2 cellular contexts compared by ENCODE assay signal in the genomic region with DNA sequence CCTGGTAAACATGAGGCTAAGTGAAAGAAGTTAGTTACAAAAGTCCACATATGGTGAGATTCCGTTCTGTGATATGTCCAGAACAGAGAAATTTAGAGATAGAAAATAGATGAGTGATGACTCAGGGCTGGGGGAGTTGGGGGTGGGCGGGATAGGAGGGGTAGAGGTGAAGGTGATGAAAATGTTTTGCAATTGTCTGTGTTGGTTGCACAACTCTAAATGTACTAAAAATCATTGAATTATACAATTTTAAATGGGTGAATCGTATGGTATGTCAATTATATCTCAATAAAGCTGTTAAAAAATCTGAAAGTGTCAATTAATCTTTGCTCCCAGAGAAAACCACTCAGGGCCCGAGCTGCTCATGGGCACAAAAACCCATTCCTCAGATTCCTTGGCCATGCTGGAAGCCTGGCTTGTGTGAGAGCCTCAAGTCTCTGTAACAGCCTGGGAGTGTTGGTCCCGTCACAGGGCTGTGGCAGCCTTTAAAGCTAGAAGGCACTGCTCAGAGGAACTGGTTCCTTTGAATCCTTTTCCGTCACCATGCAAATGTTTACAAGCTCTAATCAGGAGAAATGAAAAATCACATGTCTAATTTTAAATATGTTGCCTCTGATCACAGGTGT.
TF ChIP-seq lines count a peak whose summit lies in the region.

No MANE protein-coding gene starts in this region.

TF ChIP-seq in SK-N-SH treated with all-trans-retinoic acid at 6 μM for 48 hours, 23 proteins besides CTCF, POLR2A, EP300 and RAD21 (continued from another document):
- no peak for TF ChIP-seq ARNTL (CRISPR knock-in tag; IDR thresholded peaks at IDR 0.05; ENCODE audit: borderline replicate concordance, low read depth)
- TF ChIP-seq PPARA (CRISPR knock-in tag; IDR thresholded peaks at IDR 0.05; ENCODE audit: borderline replicate concordance), result no peak

TF ChIP-seq in SK-N-SH, 30 proteins besides CTCF, POLR2A, EP300 and RAD21 (continued from another document):
- TF ChIP-seq MAX (IDR thresholded peaks at IDR 0.05; ENCODE audit: low read depth), result no peak
- TF ChIP-seq, protein P1, sequence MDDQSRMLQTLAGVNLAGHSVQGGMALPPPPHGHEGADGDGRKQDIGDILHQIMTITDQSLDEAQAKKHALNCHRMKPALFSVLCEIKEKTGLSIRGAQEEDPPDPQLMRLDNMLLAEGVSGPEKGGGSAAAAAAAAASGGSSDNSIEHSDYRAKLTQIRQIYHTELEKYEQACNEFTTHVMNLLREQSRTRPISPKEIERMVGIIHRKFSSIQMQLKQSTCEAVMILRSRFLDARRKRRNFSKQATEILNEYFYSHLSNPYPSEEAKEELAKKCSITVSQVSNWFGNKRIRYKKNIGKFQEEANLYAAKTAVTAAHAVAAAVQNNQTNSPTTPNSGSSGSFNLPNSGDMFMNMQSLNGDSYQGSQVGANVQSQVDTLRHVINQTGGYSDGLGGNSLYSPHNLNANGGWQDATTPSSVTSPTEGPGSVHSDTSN (IDR thresholded peaks at IDR 0.05), result no peak
TF ChIP-seq in SK-N-SH: peak in this region for 0.
